In genomic region chr11:125262825-125263218, GRCh38 we compare ENCODE assay signal across 11 cellular contexts.
DNase-seq lines count a peak whose midpoint lies in the region; ATAC-seq, FAIRE-seq and TF ChIP-seq lines count a peak whose summit lies in the region.
"Had no signal": no experiment of that assay in that cellular context is flagged by ENCODE, and none has a peak within 500 bp of the region (broad histone marks: within the 10 kb centered on the region; RNA-seq: fewer than 3 reads in every experiment).

No MANE protein-coding gene starts in this region.

- no peak for FAIRE-seq in HepG2 (lab: Jason Lieb, UNC)

- WGBS in endodermal cell (ENCODE audit: insufficient coverage in 1 of 2, insufficient read length in 1 of 2), 2 experiments = 16 to 25% methylated on average over 10 of the region's 10 CpGs
- 16% methylated on average over 10 of the region's 10 CpGs for WGBS in HepG2 (ENCODE audit: low lambda C conversion rate)
- 6 to 24% (median 13%) methylated on average over 10 of the region's 10 CpGs for WGBS in stomach, 5 donors

- H3K27ac Mint-ChIP-seq in endodermal cell = no peak overlapping the region
- H3K27ac Mint-ChIP-seq in activated naive CD8-positive, alpha-beta T cell treated with anti-CD3 and anti-CD28 coated beads for 36 hours = no peak overlapping the region

- H3K79me2 ChIP-seq in HepG2 (ENCODE audit: insufficient read depth, low read length) = no peaks in the 10 kb centered on the region

- no TSS peak for BruUV-seq in HepG2 (replicated peaks; lab: Mats Ljungman, UMichigan)

- CTCF ChIA-PET in HepG2 (lab: Yijun Ruan, JAX; ENCODE audit: low intra/inter-chr PET ratio, low total read pairs) = no interaction called here

- in situ Hi-C loops in HepG2 (cut with HindIII; ENCODE audit: extremely low pct_ligation_motif_present, low pct_unique_long_range_greater_than_20kb) = no loop called here

- H4K20me1 ChIP-seq in HepG2 (ENCODE audit: insufficient read depth, low read length) = no peaks in the 10 kb centered on the region

- H3K36me3 ChIP-seq in HUES6 (ENCODE audit: control insufficient read depth, insufficient read depth, low read length) (no peaks in the 10 kb centered on the region), endodermal cell (ENCODE audit: control insufficient read depth, insufficient read depth, low read length) (no peaks in the 10 kb centered on the region), HepG2 (replicated peaks in 1 of 2; ENCODE audit: control insufficient read depth in 1 of 2, insufficient read depth in 2 of 2, low read length in 2 of 2) (no peaks in the 10 kb centered on the region), stomach (no peaks in the 10 kb centered on the region)

- H3K4me3 Mint-ChIP-seq in endodermal cell = peak overlapping the region; percentile 42
- H3K4me3 Mint-ChIP-seq in activated naive CD8-positive, alpha-beta T cell treated with anti-CD3 and anti-CD28 coated beads for 36 hours = no peak overlapping the region

- H3K36me3 Mint-ChIP-seq in endodermal cell (ENCODE audit: low read depth) = no peaks in the 10 kb centered on the region
- no peaks in the 10 kb centered on the region for H3K36me3 Mint-ChIP-seq in activated naive CD8-positive, alpha-beta T cell treated with anti-CD3 and anti-CD28 coated beads for 36 hours

- no peak for TF ChIP-seq POLR2A in HepG2 (IDR thresholded peaks at IDR 0.05; ENCODE audit: insufficient read depth in 1 of 2, low read depth in 2 of 2, low read length in 2 of 2)
- no peak for TF ChIP-seq POLR2A in stomach (IDR thresholded peaks at IDR 0.05)

- H3K27me3 Mint-ChIP-seq in endodermal cell (ENCODE audit: insufficient read depth) = peaks cover 7% of the 10 kb centered on the region
- peaks cover 45% of the 10 kb centered on the region for H3K27me3 Mint-ChIP-seq in activated naive CD8-positive, alpha-beta T cell treated with anti-CD3 and anti-CD28 coated beads for 36 hours

- POLR2A ChIA-PET in HepG2 (lab: Yijun Ruan, JAX) = no interaction called here

- H3K27me3 ChIP-seq in HUES6 (ENCODE audit: control insufficient read depth, insufficient read depth, low read length) (peaks cover 43% of the 10 kb centered on the region), endodermal cell (ENCODE audit: control insufficient read depth, insufficient read depth, low read length, poor library complexity, severe bottlenecking) (no peaks in the 10 kb centered on the region), HepG2 (ENCODE audit: control insufficient read depth in 1 of 2, insufficient read depth in 2 of 2, low read length in 2 of 2) (peaks cover 5 to 53% of the 10 kb centered on the region in 2 experiments; a peak in 4 of 5 replicates), stomach (peaks cover 0 to 31% (median 28%) of the 10 kb centered on the region in 3 donors)

- intact Hi-C loops in HepG2 (cut with micrococcal nuclease; ENCODE audit: unreplicated experiment) (no loop called here), stomach (cut with DNase I; ENCODE audit: low total_unique reads) (no loop called here)

- H3K4me1 ChIP-seq in HUES6 (ENCODE audit: control insufficient read depth, insufficient read depth, low read length) (peaks cover 38% of the 10 kb centered on the region), endodermal cell (ENCODE audit: control insufficient read depth, insufficient read depth, low read length) (peaks cover 18% of the 10 kb centered on the region), HepG2 (ENCODE audit: insufficient read depth, low read length) (peaks cover 36% of the 10 kb centered on the region), stomach (peaks cover 0 to 27% (median 18%) of the 10 kb centered on the region in 4 donors)

- no peak for TF ChIP-seq RAD21 in HepG2 (CRISPR knock-in tag; IDR thresholded peaks at IDR 0.05)

- TF ChIP-seq EP300 in HepG2 (IDR thresholded peaks at IDR 0.05; ENCODE audit: low read depth in 2 of 2, low read length in 2 of 2) (no peak), HepG2 (CRISPR knock-in tag; IDR thresholded peaks at IDR 0.05; ENCODE audit: borderline replicate concordance) (no peak), stomach (IDR thresholded peaks at IDR 0.05) (no peak)

- TF ChIP-seq CTCF in endodermal cell (conservative IDR thresholded peaks at IDR 0.05) (no peak), HepG2 (CRISPR knock-in tag; IDR thresholded peaks at IDR 0.05) (no peak), stomach (IDR thresholded peaks at IDR 0.05) (no peak)

- H3K9me3 ChIP-seq in HUES6 (ENCODE audit: control insufficient read depth, insufficient read depth, low read depth, low read length) = no peaks in the 10 kb centered on the region
- H3K9me3 ChIP-seq in endodermal cell (ENCODE audit: control insufficient read depth, low read length) = no peaks in the 10 kb centered on the region
- H3K9me3 ChIP-seq in HepG2 (ENCODE audit: low read length) = no peaks in the 10 kb centered on the region
- no peaks in the 10 kb centered on the region for H3K9me3 ChIP-seq in stomach

- ATAC-seq in HepG2 = peak; percentile 64

- H2AFZ ChIP-seq in HepG2 (ENCODE audit: low read length) = no peak overlapping the region

- H3K27ac ChIP-seq in HUES6 (ENCODE audit: low read depth, low read length) = peak overlapping the region; percentile 66; the same call in 1 of the 2 replicates
- peak overlapping the region; percentile 92 for H3K27ac ChIP-seq in endodermal cell (ENCODE audit: low read depth, low read length)
- H3K27ac ChIP-seq in HepG2 (ENCODE audit: extremely low read length, insufficient read depth, low read length) = no peak overlapping the region
- peak overlapping the region; percentile 23 to 54 (median 41) for H3K27ac ChIP-seq in stomach

- H3K4me3 ChIP-seq in HUES6 (ENCODE audit: low read depth, low read length) (peak overlapping the region; percentile 45), endodermal cell (ENCODE audit: low read length) (peak overlapping the region; percentile 12), HepG2 (replicated peaks in 1 of 3; ENCODE audit: insufficient read depth in 1 of 3, low read depth in 2 of 3, low read length in 3 of 3) (peak overlapping the region in 1 of 3 experiments; percentile 25; a peak in 1 of 6 replicates), stomach (peak overlapping the region in 1 of 4 donors; percentile 6)

- H3K9me3 Mint-ChIP-seq in endodermal cell = no peaks in the 10 kb centered on the region
- no peaks in the 10 kb centered on the region for H3K9me3 Mint-ChIP-seq in activated naive CD8-positive, alpha-beta T cell treated with anti-CD3 and anti-CD28 coated beads for 36 hours

- peak overlapping the region; percentile 50 for H3K4me2 ChIP-seq in HepG2 (ENCODE audit: low read depth, low read length)

- H3K4me1 Mint-ChIP-seq in endodermal cell = peaks cover 54% of the 10 kb centered on the region
- no peaks in the 10 kb centered on the region for H3K4me1 Mint-ChIP-seq in activated naive CD8-positive, alpha-beta T cell treated with anti-CD3 and anti-CD28 coated beads for 36 hours

- peak overlapping the region; percentile 78 for H3K9ac ChIP-seq in HUES6 (ENCODE audit: low read length)
- peak overlapping the region; percentile 56 for H3K9ac ChIP-seq in endodermal cell (ENCODE audit: extremely low read depth, low read length, poor library complexity, severe bottlenecking)
- H3K9ac ChIP-seq in HepG2 (ENCODE audit: insufficient read depth, low read depth, low read length) = no peak overlapping the region

- peak; percentile 76 for DNase-seq in endodermal cell
- DNase-seq in HepG2 (ENCODE audit: low spot score) = no peak
- no peak for DNase-seq in stomach
- no peak for DNase-seq in middle frontal gyrus (ENCODE audit: extremely low spot score, low spot score)
- no peak for DNase-seq in cortex of kidney (lab: John Stamatoyannopoulos, UW)
- no peak for DNase-seq in stimulated activated CD4-positive, alpha-beta T cell treated with anti-CD3 and anti-CD28 coated beads, Interleukin-15, amount 100 ng/mL, for 24 hours
- no peak for DNase-seq in activated naive CD8-positive, alpha-beta T cell treated with anti-CD3 and anti-CD28 coated beads for 36 hours
- DNase-seq: activated naive CD4-positive, alpha-beta T cell treated with Interleukin-2 at 50 U/mL for 16 hours; MM.1S; stimulated activated CD4-positive, alpha-beta T cell treated with anti-CD3 and anti-CD28 coated beads, Interleukin-4, amount 100 ng/mL, for 4 hours had no signal

TF ChIP-seq in HepG2, 621 proteins besides CTCF, POLR2A, EP300 and RAD21 (continues in another document):
- TF ChIP-seq HIVEP1 (CRISPR knock-in tag; IDR thresholded peaks at IDR 0.05) (no peak), JUNB (CRISPR knock-in tag; IDR thresholded peaks at IDR 0.05; ENCODE audit: borderline replicate concordance) (peak; percentile 61; the same call in 1 of the 2 replicates), HMG20A (CRISPR knock-in tag; IDR thresholded peaks at IDR 0.05; ENCODE audit: borderline replicate concordance) (no peak), KLF9 (CRISPR knock-in tag; IDR thresholded peaks at IDR 0.05; ENCODE audit: low read depth) (no peak), ZNF30 (CRISPR knock-in tag; IDR thresholded peaks at IDR 0.05) (no peak), NFE2L1 (CRISPR knock-in tag; IDR thresholded peaks at IDR 0.05; ENCODE audit: borderline replicate concordance) (no peak)
